ENCODE assay signal across 18 cellular contexts in genomic region chr1:116931016-116931918, GRCh38. TPM values are rescaled to one million over a fixed set of nuclear protein-coding genes. Genes with fewer than 3 reads are reported as not detected.
A peak's percentile ranks its signal among the peaks of the same experiment; 100 is the strongest.
DNase-seq lines count a peak whose midpoint lies in the region; ATAC-seq and TF ChIP-seq lines count a peak whose summit lies in the region.
"Had no signal": no experiment of that assay in that cellular context is flagged by ENCODE, and none has a peak within 500 bp of the region (broad histone marks: within the 10 kb centered on the region; RNA-seq: fewer than 3 reads in every experiment).

No MANE protein-coding gene starts in this region.

- peak; percentile 90 for ATAC-seq in activated CD8-positive, alpha-beta T cell treated with anti-CD3 and anti-CD28 coated beads for 36 hours
- ATAC-seq in activated CD8-positive, alpha-beta T cell treated with anti-CD3 and anti-CD28 coated beads, Interleukin-2, amount 10 ng/mL, durations not matched to agents 7 days and 5 days: no peak
- no peak for ATAC-seq in HG03139 (IDR thresholded peaks at IDR 0.05; ENCODE audit: unreplicated experiment)
- ATAC-seq in HG02798 (IDR thresholded peaks at IDR 0.05; ENCODE audit: poor library complexity, unreplicated experiment): no peak
- ATAC-seq: PC-3 had no signal

- H2BK120ac ChIP-seq in mesendoderm (ENCODE audit: low read depth, low read length): no peak overlapping the region

- H4K5ac ChIP-seq in mesendoderm (ENCODE audit: low read length): no peak overlapping the region

- peaks cover 9% of the 10 kb centered on the region for H3K79me1 ChIP-seq in mesendoderm (ENCODE audit: low read length)

- CTCF ChIA-PET in activated CD8-positive, alpha-beta T cell treated with anti-CD3 and anti-CD28 coated beads for 36 hours (lab: Charles Lee): interaction anchor here (0.8 to 1.4 kb wide), 4 partner anchors 15 to 206 kb away, joined by 3 to 6 read pairs (median 4); no protein-coding TSS in a partner anchor
- CTCF ChIA-PET in activated CD8-positive, alpha-beta T cell treated with anti-CD3 and anti-CD28 coated beads, Interleukin-2, amount 10 ng/mL, durations not matched to agents 7 days and 5 days (lab: Charles Lee): interaction anchor here (1.2 to 1.4 kb wide), 2 partner anchors 9 to 207 kb away, joined by 3 read pairs; no protein-coding TSS in a partner anchor

- H3K18ac ChIP-seq in mesendoderm (ENCODE audit: low read length): no peak overlapping the region

- no peak overlapping the region for H3K4me3 Mint-ChIP-seq in activated CD8-positive, alpha-beta T cell treated with anti-CD3 and anti-CD28 coated beads for 36 hours
- no peak overlapping the region for H3K4me3 Mint-ChIP-seq in activated CD8-positive, alpha-beta T cell treated with anti-CD3 and anti-CD28 coated beads, Interleukin-2, amount 10 ng/mL, durations not matched to agents 7 days and 5 days

- H3K27ac Mint-ChIP-seq in activated CD8-positive, alpha-beta T cell treated with anti-CD3 and anti-CD28 coated beads for 36 hours: peak overlapping the region; percentile 17
- H3K27ac Mint-ChIP-seq in activated CD8-positive, alpha-beta T cell treated with anti-CD3 and anti-CD28 coated beads, Interleukin-2, amount 10 ng/mL, durations not matched to agents 7 days and 5 days: no peak overlapping the region

- no peak overlapping the region for H3K4me2 ChIP-seq in mesendoderm (ENCODE audit: low read length)

- no peaks in the 10 kb centered on the region for H3K36me3 ChIP-seq in right atrium auricular region
- no peaks in the 10 kb centered on the region for H3K36me3 ChIP-seq in mesendoderm (ENCODE audit: control insufficient read depth, insufficient read depth, low read length)
- H3K36me3 ChIP-seq: MG63 had no signal

- no peak for TF ChIP-seq CTCF in activated CD8-positive, alpha-beta T cell treated with anti-CD3 and anti-CD28 coated beads for 36 hours (IDR thresholded peaks at IDR 0.05)
- TF ChIP-seq CTCF in right atrium auricular region (IDR thresholded peaks at IDR 0.05): no peak

- H3K56ac ChIP-seq in mesendoderm (ENCODE audit: low read length): no peak overlapping the region

- H3K27me3 ChIP-seq in right atrium auricular region (no peaks in the 10 kb centered on the region), mesendoderm (ENCODE audit: insufficient read depth, low read length, poor library complexity) (no peaks in the 10 kb centered on the region)
- H3K27me3 ChIP-seq: MG63 had no signal

- no peak overlapping the region for H3K4ac ChIP-seq in mesendoderm (ENCODE audit: low read depth, low read length)

- H3K27ac ChIP-seq in right atrium auricular region (peak overlapping the region in 1 of 2 donors; percentile 48), mesendoderm (ENCODE audit: low read depth, low read length) (no peak overlapping the region)

- no peaks in the 10 kb centered on the region for H3K9me3 Mint-ChIP-seq in activated CD8-positive, alpha-beta T cell treated with anti-CD3 and anti-CD28 coated beads for 36 hours
- no peaks in the 10 kb centered on the region for H3K9me3 Mint-ChIP-seq in activated CD8-positive, alpha-beta T cell treated with anti-CD3 and anti-CD28 coated beads, Interleukin-2, amount 10 ng/mL, durations not matched to agents 7 days and 5 days (ENCODE audit: insufficient read depth)

- H3K27me3 Mint-ChIP-seq in activated CD8-positive, alpha-beta T cell treated with anti-CD3 and anti-CD28 coated beads for 36 hours: no peaks in the 10 kb centered on the region
- H3K27me3 Mint-ChIP-seq in activated CD8-positive, alpha-beta T cell treated with anti-CD3 and anti-CD28 coated beads, Interleukin-2, amount 10 ng/mL, durations not matched to agents 7 days and 5 days (ENCODE audit: low read depth): peaks cover under 1% of the 10 kb centered on the region

- no peak overlapping the region for H4K8ac ChIP-seq in mesendoderm (ENCODE audit: low read depth, low read length)

- H3K9me3 ChIP-seq in right atrium auricular region: no peaks in the 10 kb centered on the region
- H3K9me3 ChIP-seq: MG63 had no signal

- peaks cover 2% of the 10 kb centered on the region for H3K36me3 Mint-ChIP-seq in activated CD8-positive, alpha-beta T cell treated with anti-CD3 and anti-CD28 coated beads for 36 hours (ENCODE audit: low read depth)
- H3K36me3 Mint-ChIP-seq in activated CD8-positive, alpha-beta T cell treated with anti-CD3 and anti-CD28 coated beads, Interleukin-2, amount 10 ng/mL, durations not matched to agents 7 days and 5 days (ENCODE audit: low read depth): no peaks in the 10 kb centered on the region

- H3K4me3 ChIP-seq in right atrium auricular region (no peak overlapping the region), mesendoderm (ENCODE audit: low read length) (no peak overlapping the region)
- H3K4me3 ChIP-seq: MG63 had no signal

- no CpG with 5 or more reads among the region's 7 CpGs for WGBS in mesendoderm (ENCODE audit: extremely low coverage, insufficient coverage, low lambda C conversion rate)

- no peak overlapping the region for H2BK15ac ChIP-seq in mesendoderm (replicated peaks; ENCODE audit: low read depth)

- H3K9ac ChIP-seq in mesendoderm (ENCODE audit: low read length): no peak overlapping the region

- H3K4me1 ChIP-seq in right atrium auricular region (peaks cover 0 to 14% of the 10 kb centered on the region in 2 donors), mesendoderm (ENCODE audit: control insufficient read depth, low read depth, low read length) (no peaks in the 10 kb centered on the region)

- intact Hi-C loops in activated CD8-positive, alpha-beta T cell treated with anti-CD3 and anti-CD28 coated beads for 36 hours (cut with micrococcal nuclease): no loop called here
- intact Hi-C loops in cardiac septum (cut with DNase I): no loop called here

- no peak overlapping the region for H2AK5ac ChIP-seq in mesendoderm (ENCODE audit: low read length)

- POLR2A ChIA-PET in activated CD8-positive, alpha-beta T cell treated with anti-CD3 and anti-CD28 coated beads for 36 hours (lab: Charles Lee): interaction anchor here (0.8 to 1.4 kb wide), 3 partner anchors 159 to 193 kb away, joined by 3 read pairs; no protein-coding TSS in a partner anchor
- POLR2A ChIA-PET in activated CD8-positive, alpha-beta T cell treated with anti-CD3 and anti-CD28 coated beads, Interleukin-2, amount 10 ng/mL, durations not matched to agents 7 days and 5 days (lab: Charles Lee): no interaction called here

- H3K23ac ChIP-seq in mesendoderm (ENCODE audit: low read length): no peak overlapping the region

- H2BK5ac ChIP-seq in mesendoderm (ENCODE audit: low read length): no peak overlapping the region

- DNase-seq in activated CD8-positive, alpha-beta T cell treated with anti-CD3 and anti-CD28 coated beads for 36 hours: no peak
- DNase-seq in activated CD8-positive, alpha-beta T cell treated with anti-CD3 and anti-CD28 coated beads, Interleukin-2, amount 10 ng/mL, durations not matched to agents 7 days and 5 days: no peak
- DNase-seq in right atrium auricular region (ENCODE audit: low spot score) (peak; percentile 11), cardiac septum (ENCODE audit: low spot score) (no peak), mesendoderm (peak; percentile 34)
- DNase-seq: C1 segment of cervical spinal cord, DMS79 treated with DMSO at 0.1 percent for 48 hours, GOT3, Karpas-422, MG63, NCI-H1092, NCI-H146, NCI-H2081 treated with DMSO at 0.1 percent for 48 hours, NCI-H510A, NCI-H774, PC-3 had no signal

- H3K4me1 Mint-ChIP-seq in activated CD8-positive, alpha-beta T cell treated with anti-CD3 and anti-CD28 coated beads for 36 hours (ENCODE audit: low read depth): peaks cover 30% of the 10 kb centered on the region
- peaks cover 26% of the 10 kb centered on the region for H3K4me1 Mint-ChIP-seq in activated CD8-positive, alpha-beta T cell treated with anti-CD3 and anti-CD28 coated beads, Interleukin-2, amount 10 ng/mL, durations not matched to agents 7 days and 5 days (ENCODE audit: low read depth)

- no peaks in the 10 kb centered on the region for H3K79me2 ChIP-seq in mesendoderm (ENCODE audit: control insufficient read depth, insufficient read depth, low read length)

RNA-seq across cellular contexts. Expression of gene PTGFRN, which starts 21.6 kb away (rescaled TPM):
- 1 to 10 TPM; 7.0 to 8.4 TPM for total RNA-seq in activated CD8-positive, alpha-beta T cell treated with anti-CD3 and anti-CD28 coated beads for 36 hours
- under 1 TPM; 0.89 to 0.90 TPM for total RNA-seq in activated CD8-positive, alpha-beta T cell treated with anti-CD3 and anti-CD28 coated beads, Interleukin-2, amount 10 ng/mL, durations not matched to agents 7 days and 5 days
- 100 to 1,000 TPM; 129 to 141 TPM for total RNA-seq in right atrium auricular region
- 216 TPM for total RNA-seq in cardiac septum
- polyA plus RNA-seq in mesendoderm (2013, experiment 1 of 2): 49.3 TPM
- polyA plus RNA-seq in mesendoderm (2013, experiment 2 of 2): 46.6 TPM

Comparison
In these comparisons a context has a peak if more than half of its experiments do, and no peak if none do; other contexts are left out.
1. DNase-seq: peak in right atrium auricular region (single experiment) and mesendoderm (single experiment); none in activated CD8-positive, alpha-beta T cell treated with anti-CD3 and anti-CD28 coated beads for 36 hours (single experiment), activated CD8-positive, alpha-beta T cell treated with anti-CD3 and anti-CD28 coated beads, Interleukin-2, amount 10 ng/mL, durations not matched to agents 7 days and 5 days (single experiment) and cardiac septum (single experiment).
2. RNA of gene PTGFRN, which starts 21.6 kb away (total RNA-seq): 216 TPM in cardiac septum (single experiment) and 129 to 141 TPM in right atrium auricular region; 7.0 to 8.4 TPM in activated CD8-positive, alpha-beta T cell treated with anti-CD3 and anti-CD28 coated beads for 36 hours and 0.89 to 0.90 TPM in activated CD8-positive, alpha-beta T cell treated with anti-CD3 and anti-CD28 coated beads, Interleukin-2, amount 10 ng/mL, durations not matched to agents 7 days and 5 days; every median in the first group is over 10 times any median in the second.